8 cellular contexts compared by ENCODE assay signal in the genomic region with DNA sequence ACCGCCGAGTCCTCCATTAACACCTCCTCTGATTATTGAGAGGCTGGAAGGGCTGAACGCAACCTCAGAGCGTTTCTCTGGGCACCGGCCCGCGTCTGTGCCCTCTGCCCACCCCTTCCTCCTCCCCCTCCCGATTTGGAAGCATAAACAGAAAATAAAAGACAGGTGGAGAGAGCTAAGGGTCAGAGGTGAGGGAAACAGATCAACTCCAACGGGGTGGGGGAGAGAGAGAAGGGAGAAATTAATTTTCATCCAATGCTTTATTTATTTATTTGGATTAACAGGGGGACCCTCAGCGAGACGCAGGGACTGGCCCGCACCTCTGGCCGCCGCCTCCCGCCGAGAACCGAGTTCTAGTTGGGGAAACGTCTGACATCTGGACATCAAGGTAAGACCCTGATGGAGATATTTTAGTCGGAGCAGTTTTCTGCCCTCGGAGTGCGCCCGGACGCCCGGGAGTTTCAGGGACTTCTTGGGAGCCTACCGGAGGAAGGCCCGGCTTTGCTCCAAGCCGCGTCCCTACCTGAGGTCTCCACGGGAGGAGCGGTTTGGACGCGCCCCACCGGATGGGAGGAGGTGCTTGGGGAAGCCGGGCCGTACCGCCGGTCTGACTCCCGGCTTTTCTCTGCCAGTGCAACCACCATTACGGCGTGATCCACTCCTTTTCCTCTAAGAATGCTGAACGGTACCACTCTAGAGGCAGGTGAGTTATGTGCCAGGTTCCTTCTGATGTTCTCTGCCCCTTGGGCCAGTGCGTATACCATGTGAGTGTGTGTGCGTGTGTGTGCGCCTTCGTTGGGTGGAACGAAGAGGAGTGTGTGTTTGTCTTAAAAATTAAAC. TPM values are rescaled to one million over a fixed set of nuclear protein-coding genes. Genes with fewer than 3 reads are reported as not detected.
DNase-seq lines count a peak whose midpoint lies in the region; ATAC-seq and TF ChIP-seq lines count a peak whose summit lies in the region.

No MANE protein-coding gene starts in this region.

- CTCF ChIA-PET in CD4-positive, alpha-beta T cell (lab: Charles Lee): no interaction called here

- no peak overlapping the region for H2BK12ac ChIP-seq in mesenchymal stem cell (ENCODE audit: low read length in 2 of 2)

- no peak overlapping the region for H2BK120ac ChIP-seq in mesenchymal stem cell (ENCODE audit: low read depth, low read length)

- peak overlapping the region; percentile 82 for H3K4me3 Mint-ChIP-seq in CD4-positive, alpha-beta T cell
- H3K4me3 Mint-ChIP-seq in activated naive CD8-positive, alpha-beta T cell treated with anti-CD3 and anti-CD28 coated beads, Interleukin-2, amount 10 ng/mL, durations not matched to agents 7 days and 5 days: peak overlapping the region; percentile 93

- TF ChIP-seq POLR2A in testis (IDR thresholded peaks at IDR 0.05): no peak

- H3K4me1 Mint-ChIP-seq in CD4-positive, alpha-beta T cell (ENCODE audit: low read depth): peaks cover 81% of the 10 kb centered on the region
- H3K4me1 Mint-ChIP-seq in activated naive CD8-positive, alpha-beta T cell treated with anti-CD3 and anti-CD28 coated beads, Interleukin-2, amount 10 ng/mL, durations not matched to agents 7 days and 5 days: peaks cover 69% of the 10 kb centered on the region

- H3K27ac ChIP-seq in CD4-positive, alpha-beta T cell (ENCODE audit: low read depth, low read length): no peak overlapping the region
- H3K27ac ChIP-seq in HUES48 (ENCODE audit: low read depth, low read length): no peak overlapping the region
- no peak overlapping the region for H3K27ac ChIP-seq in mesenchymal stem cell (ENCODE audit: low read length, poor library complexity, severe bottlenecking)
- no peak overlapping the region for H3K27ac ChIP-seq in testis

- no peak overlapping the region for H3K4ac ChIP-seq in mesenchymal stem cell (ENCODE audit: low read depth in 1 of 2, low read length in 2 of 2)

- H3K79me1 ChIP-seq in mesenchymal stem cell (replicated peaks; ENCODE audit: low read length, poor library complexity, severe bottlenecking): no peaks in the 10 kb centered on the region

- no peak overlapping the region for H4K91ac ChIP-seq in mesenchymal stem cell (ENCODE audit: low read length)

- no peaks in the 10 kb centered on the region for H3K36me3 Mint-ChIP-seq in CD4-positive, alpha-beta T cell (ENCODE audit: low read depth)
- peaks cover 1% of the 10 kb centered on the region for H3K36me3 Mint-ChIP-seq in activated naive CD8-positive, alpha-beta T cell treated with anti-CD3 and anti-CD28 coated beads, Interleukin-2, amount 10 ng/mL, durations not matched to agents 7 days and 5 days

- H3K36me3 ChIP-seq in HUES48 (ENCODE audit: control insufficient read depth, insufficient read depth, low read length) (no peaks in the 10 kb centered on the region), mesenchymal stem cell (ENCODE audit: control insufficient read depth in 1 of 2, insufficient read depth in 2 of 2, low read depth in 1 of 2, low read length in 2 of 2) (no peaks in the 10 kb centered on the region), testis (ENCODE audit: low read depth, missing control alignments) (no peaks in the 10 kb centered on the region)

- no peaks in the 10 kb centered on the region for H3K9me3 Mint-ChIP-seq in CD4-positive, alpha-beta T cell
- H3K9me3 Mint-ChIP-seq in activated naive CD8-positive, alpha-beta T cell treated with anti-CD3 and anti-CD28 coated beads, Interleukin-2, amount 10 ng/mL, durations not matched to agents 7 days and 5 days: no peaks in the 10 kb centered on the region

- H3K4me2 ChIP-seq in mesenchymal stem cell (ENCODE audit: low read length, poor library complexity, severe bottlenecking): peak overlapping the region; percentile 51

- H3K27ac Mint-ChIP-seq in CD4-positive, alpha-beta T cell: no peak overlapping the region
- H3K27ac Mint-ChIP-seq in activated naive CD8-positive, alpha-beta T cell treated with anti-CD3 and anti-CD28 coated beads, Interleukin-2, amount 10 ng/mL, durations not matched to agents 7 days and 5 days: no peak overlapping the region

- no peak for TF ChIP-seq CTCF in CD4-positive, alpha-beta T cell (IDR thresholded peaks at IDR 0.05)
- TF ChIP-seq CTCF in testis (IDR thresholded peaks at IDR 0.05): no peak

- H2BK5ac ChIP-seq in mesenchymal stem cell (ENCODE audit: low read depth, low read length, poor library complexity, severe bottlenecking): no peak overlapping the region

- H3K27me3 ChIP-seq in CD4-positive, alpha-beta T cell (ENCODE audit: control insufficient read depth, insufficient read depth, low read length): peaks cover 99% of the 10 kb centered on the region
- peaks cover 100% of the 10 kb centered on the region for H3K27me3 ChIP-seq in HUES48 (ENCODE audit: control insufficient read depth, insufficient read depth, low read length)
- H3K27me3 ChIP-seq in mesenchymal stem cell (ENCODE audit: control insufficient read depth in 1 of 2, insufficient read depth in 1 of 2, low read length in 2 of 2): peaks cover 98 to 100% of the 10 kb centered on the region in 2 experiments
- peaks cover 6% of the 10 kb centered on the region for H3K27me3 ChIP-seq in testis

- no peak overlapping the region for H3K14ac ChIP-seq in mesenchymal stem cell (ENCODE audit: low read length in 2 of 2)

- H2AFZ ChIP-seq in mesenchymal stem cell (ENCODE audit: low read depth, low read length): no peak overlapping the region

- no peak overlapping the region for H2AK5ac ChIP-seq in mesenchymal stem cell (ENCODE audit: low read length, severe bottlenecking)

- no peaks in the 10 kb centered on the region for H3K9me3 ChIP-seq in CD4-positive, alpha-beta T cell (ENCODE audit: control insufficient read depth, low read length)
- H3K9me3 ChIP-seq in HUES48 (ENCODE audit: control insufficient read depth, insufficient read depth, low read length) (no peaks in the 10 kb centered on the region), mesenchymal stem cell (ENCODE audit: control insufficient read depth, low read length) (no peaks in the 10 kb centered on the region), testis (no peaks in the 10 kb centered on the region)

- intact Hi-C loops in CD4-positive, alpha-beta T cell (cut with DNase I, micrococcal nuclease): loop anchor here (5.0 to 10.0 kb wide), 3 partner anchors 140 to 773 kb away; no protein-coding TSS in a partner anchor
- intact Hi-C loops in testis (cut with DNase I; ENCODE audit: low total_unique reads): no loop called here

- H2BK15ac ChIP-seq in mesenchymal stem cell (ENCODE audit: low read depth, poor library complexity, severe bottlenecking): no peak overlapping the region

- WGBS in mesenchymal stem cell: 4% methylated on average over 33 of the region's 46 CpGs
- 4 to 8% methylated on average over 33 to 44 of the region's 46 CpGs for WGBS in testis, 2 donors

- H3K9ac ChIP-seq in HUES48 (ENCODE audit: low read depth, low read length) (no peak overlapping the region), mesenchymal stem cell (ENCODE audit: low read length) (no peak overlapping the region)

- H3K4me3 ChIP-seq in HUES48 (ENCODE audit: low read depth, low read length) (peak overlapping the region; percentile 48), mesenchymal stem cell (ENCODE audit: insufficient read depth in 1 of 2, low read depth in 1 of 2, low read length in 2 of 2) (peak overlapping the region in 1 of 2 experiments; percentile 65), testis (peak overlapping the region in 1 of 2 donors; percentile 8)

- ATAC-seq in CD4-positive, alpha-beta T cell (ENCODE audit: poor library complexity): no peak
- no peak for ATAC-seq in activated naive CD8-positive, alpha-beta T cell treated with anti-CD3 and anti-CD28 coated beads, Interleukin-2, amount 10 ng/mL, durations not matched to agents 7 days and 5 days (ENCODE audit: low read depth)

- H4K8ac ChIP-seq in mesenchymal stem cell (ENCODE audit: low read length): no peak overlapping the region

- H3K4me1 ChIP-seq in HUES48 (ENCODE audit: control insufficient read depth, insufficient read depth, low read length): peaks cover 58% of the 10 kb centered on the region
- peaks cover 36% of the 10 kb centered on the region for H3K4me1 ChIP-seq in mesenchymal stem cell (ENCODE audit: control insufficient read depth, insufficient read depth, low read depth, low read length)
- H3K4me1 ChIP-seq in testis: peaks cover 4% of the 10 kb centered on the region

- H3K18ac ChIP-seq in mesenchymal stem cell (ENCODE audit: low read depth in 1 of 2, low read length in 2 of 2): no peak overlapping the region

- DNase-seq in CD4-positive, alpha-beta T cell: no peak
- DNase-seq in activated naive CD8-positive, alpha-beta T cell treated with anti-CD3 and anti-CD28 coated beads, Interleukin-2, amount 10 ng/mL, durations not matched to agents 7 days and 5 days: no peak
- DNase-seq in mesenchymal stem cell: no peak
- DNase-seq in KG1 (lab: John Stamatoyannopoulos, UW): no peak
- no peak for DNase-seq in NCI-H1694 treated with DMSO at 0.1 percent for 48 hours (lab: John Stamatoyannopoulos, UW)
- no peak for DNase-seq in testis
- no peak for DNase-seq in cerebellum (ENCODE audit: low spot score)

- no peak overlapping the region for H3K23ac ChIP-seq in mesenchymal stem cell (ENCODE audit: low read length in 2 of 2)

- peaks cover 99% of the 10 kb centered on the region for H3K27me3 Mint-ChIP-seq in CD4-positive, alpha-beta T cell
- peaks cover 98% of the 10 kb centered on the region for H3K27me3 Mint-ChIP-seq in activated naive CD8-positive, alpha-beta T cell treated with anti-CD3 and anti-CD28 coated beads, Interleukin-2, amount 10 ng/mL, durations not matched to agents 7 days and 5 days

- POLR2A ChIA-PET in CD4-positive, alpha-beta T cell (lab: Charles Lee): interaction anchor here (6.4 kb wide), 1 partner anchor 8 kb away, joined by 39 read pairs; the partner anchor contains the start of gene C1orf53
- POLR2A ChIA-PET in activated naive CD8-positive, alpha-beta T cell treated with anti-CD3 and anti-CD28 coated beads, Interleukin-2, amount 10 ng/mL, durations not matched to agents 7 days and 5 days (lab: Charles Lee): no interaction called here

RNA-seq across cellular contexts. Expression of gene LHX9, which starts 5.1 kb away (rescaled TPM):
- not detected for total RNA-seq in CD4-positive, alpha-beta T cell
- not detected for total RNA-seq in activated naive CD8-positive, alpha-beta T cell treated with anti-CD3 and anti-CD28 coated beads, Interleukin-2, amount 10 ng/mL, durations not matched to agents 7 days and 5 days
- polyA plus RNA-seq in mesenchymal stem cell (2013, experiment 1 of 2): not detected
- polyA plus RNA-seq in mesenchymal stem cell (2013, experiment 2 of 2): not detected
- total RNA-seq in testis: 1 to 10 TPM; 3.7 to 7.1 TPM
- 3.7 TPM for polyA plus RNA-seq in testis (ENCODE audit: insufficient read depth, low read depth, low replicate concordance)
- total RNA-seq in cerebellum: 2.4 TPM

RNA-seq across cellular contexts. Expression of gene C1orf53, which starts 9.6 kb away (rescaled TPM):
- not detected for total RNA-seq in CD4-positive, alpha-beta T cell
- total RNA-seq in activated naive CD8-positive, alpha-beta T cell treated with anti-CD3 and anti-CD28 coated beads, Interleukin-2, amount 10 ng/mL, durations not matched to agents 7 days and 5 days: under 1 TPM in 1 of 2 experiments, not detected in 1; 0.75 TPM
- polyA plus RNA-seq in mesenchymal stem cell (2013, experiment 1 of 2): 3.6 TPM
- polyA plus RNA-seq in mesenchymal stem cell (2013, experiment 2 of 2): 5.3 TPM
- total RNA-seq in testis (10 to 100 TPM in 1 of 2 donors, 1 to 10 TPM in 1; 7.8 to 10.5 TPM), cerebellum (0.82 TPM)
- 8.6 TPM for polyA plus RNA-seq in testis (ENCODE audit: insufficient read depth, low read depth, low replicate concordance)
